Comparison of ENCODE assay signal across 8 cellular contexts in genomic region chr1:26111530-26112406, GRCh38. TPM values are rescaled to one million over a fixed set of nuclear protein-coding genes. Genes with fewer than 3 reads are reported as not detected.
A peak's percentile ranks its signal among the peaks of the same experiment; 100 is the strongest.
DNase-seq lines count a peak whose midpoint lies in the region; TF ChIP-seq lines count a peak whose summit lies in the region.

PDIK1L (plus strand) TSS chr1:26111824; CDS start chr1:26114309, 2,485 bp downstream.

- TF ChIP-seq RAD21 in neural cell (conservative IDR thresholded peaks at IDR 0.05): no peak

- H3K4me1 Mint-ChIP-seq in stimulated activated naive CD8-positive, alpha-beta T cell treated with anti-CD3 and anti-CD28 coated beads, Interleukin-15, Interleukin-2, amounts not matched to agents 100 ng/mL and 50 ng/mL, for 24 hours (ENCODE audit: low read depth): peaks cover 29% of the 10 kb centered on the region

- TF ChIP-seq CTCF in MM.1S (IDR thresholded peaks at IDR 0.05; ENCODE audit: low read length) (no peak), fibroblast of the aortic adventitia (IDR thresholded peaks at IDR 0.05; ENCODE audit: insufficient read depth, low read length) (no peak), neural cell (IDR thresholded peaks at IDR 0.05; ENCODE audit: poor library complexity, severe bottlenecking) (no peak)

- in situ Hi-C loops in HAP-1 (cut with MboI; ENCODE audit: low sequenced_read_pairs): no loop called here

- peak within 1 kb of the TSS; percentile 89 for H3K4me3 ChIP-seq in HAP-1
- peak within 1 kb of the TSS; percentile 100 for H3K4me3 ChIP-seq in MM.1S (ENCODE audit: low read length)
- H3K4me3 ChIP-seq in fibroblast of the aortic adventitia (ENCODE audit: low read depth, low read length): peak within 1 kb of the TSS; percentile 95
- H3K4me3 ChIP-seq in neural cell (ENCODE audit: low read length): peak within 1 kb of the TSS; percentile 99

- H3K9me2 ChIP-seq in MM.1S (replicated peaks; ENCODE audit: insufficient read depth, low read length) (no peaks in the 10 kb centered on the region), neural cell (ENCODE audit: insufficient read depth, low read length) (no peaks in the 10 kb centered on the region)

- H3K79me2 ChIP-seq in MM.1S (ENCODE audit: low read length): peaks cover 39% of the 10 kb centered on the region
- H3K79me2 ChIP-seq in neural cell (replicated peaks; ENCODE audit: insufficient read depth, low read length): peaks cover 11% of the 10 kb centered on the region

- peak within 1 kb of the TSS; percentile 97 for H2AFZ ChIP-seq in MM.1S (ENCODE audit: low read length)
- peak within 1 kb of the TSS; percentile 75 for H2AFZ ChIP-seq in neural cell (ENCODE audit: low read depth, low read length)

- TF ChIP-seq EP300 in neural cell (conservative IDR thresholded peaks at IDR 0.05; ENCODE audit: poor library complexity, severe bottlenecking): peak; percentile 38

- peak within 1 kb of the TSS; percentile 97 for H3K4me3 Mint-ChIP-seq in stimulated activated naive CD8-positive, alpha-beta T cell treated with anti-CD3 and anti-CD28 coated beads, Interleukin-15, Interleukin-2, amounts not matched to agents 100 ng/mL and 50 ng/mL, for 24 hours

- H3K27me3 ChIP-seq in HAP-1 (ENCODE audit: low read depth) (no peaks in the 10 kb centered on the region), MM.1S (replicated peaks; ENCODE audit: insufficient read depth, low read length) (no peaks in the 10 kb centered on the region), neural cell (ENCODE audit: insufficient read depth, low read depth, low read length) (no peaks in the 10 kb centered on the region)

- H3K4me1 ChIP-seq in HAP-1 (peaks cover 13% of the 10 kb centered on the region), MM.1S (ENCODE audit: low read length) (peaks cover 25% of the 10 kb centered on the region)

- H3K9ac ChIP-seq in MM.1S (ENCODE audit: low read length): peak within 1 kb of the TSS; percentile 97
- peak within 1 kb of the TSS; percentile 96 for H3K9ac ChIP-seq in neural cell (ENCODE audit: low read length)

- peak within 1 kb of the TSS; percentile 94 for H3K4me2 ChIP-seq in MM.1S (ENCODE audit: low read depth, low read length)
- peak within 1 kb of the TSS; percentile 91 for H3K4me2 ChIP-seq in neural cell (ENCODE audit: low read length)

- H3F3A ChIP-seq in MM.1S (ENCODE audit: insufficient read depth, low read length) (peaks cover 25% of the 10 kb centered on the region), neural cell (ENCODE audit: insufficient read depth, low read length, poor library complexity, severe bottlenecking) (peaks cover 4% of the 10 kb centered on the region)

- peaks cover 12% of the 10 kb centered on the region for H3K36me3 Mint-ChIP-seq in stimulated activated naive CD8-positive, alpha-beta T cell treated with anti-CD3 and anti-CD28 coated beads, Interleukin-15, Interleukin-2, amounts not matched to agents 100 ng/mL and 50 ng/mL, for 24 hours (ENCODE audit: low read depth)

- peak within 1 kb of the TSS; percentile 93 for H3K27ac ChIP-seq in MM.1S (ENCODE audit: low read length)
- H3K27ac ChIP-seq in neural cell (ENCODE audit: low read length): peak within 1 kb of the TSS; percentile 96

- H3K27ac Mint-ChIP-seq in stimulated activated naive CD8-positive, alpha-beta T cell treated with anti-CD3 and anti-CD28 coated beads, Interleukin-15, Interleukin-2, amounts not matched to agents 100 ng/mL and 50 ng/mL, for 24 hours: peak within 1 kb of the TSS; percentile 93

- H3K36me3 ChIP-seq in HAP-1 (replicated peaks): peaks cover 17% of the 10 kb centered on the region
- peaks cover 5% of the 10 kb centered on the region; the same call in 1 of the 2 replicates for H3K36me3 ChIP-seq in MM.1S (replicated peaks; ENCODE audit: insufficient read depth, low read length)
- H3K36me3 ChIP-seq in neural cell (ENCODE audit: insufficient read depth, low read length): no peaks in the 10 kb centered on the region

- H3K9me3 ChIP-seq in HAP-1 (no peaks in the 10 kb centered on the region), MM.1S (replicated peaks; ENCODE audit: insufficient read depth, low read length) (no peaks in the 10 kb centered on the region), neural cell (ENCODE audit: low read length) (no peaks in the 10 kb centered on the region)

- DNase-seq in ELF-1 (ENCODE audit: low read depth, low spot score) (peak; percentile 96), HAP-1 (ENCODE audit: low spot score in 2 of 2) (peak; percentile 85 to 94), MM.1S (peak; percentile 96), SHP77 treated with DMSO at 0.1 percent for 48 hours (lab: John Stamatoyannopoulos, UW) (peak; percentile 69), fibroblast of the aortic adventitia (ENCODE audit: low read depth) (peak; percentile 95)
- peak; percentile 95 for DNase-seq in activated effector memory CD4-positive, alpha-beta T cell treated with Interleukin-2 at 50 U/mL for 16 hours

- no peaks in the 10 kb centered on the region for H3K9me3 Mint-ChIP-seq in stimulated activated naive CD8-positive, alpha-beta T cell treated with anti-CD3 and anti-CD28 coated beads, Interleukin-15, Interleukin-2, amounts not matched to agents 100 ng/mL and 50 ng/mL, for 24 hours

- no peaks in the 10 kb centered on the region for H4K20me1 ChIP-seq in MM.1S (ENCODE audit: insufficient read depth, low read length)
- no peaks in the 10 kb centered on the region for H4K20me1 ChIP-seq in neural cell (ENCODE audit: insufficient read depth)

- H3K27me3 Mint-ChIP-seq in stimulated activated naive CD8-positive, alpha-beta T cell treated with anti-CD3 and anti-CD28 coated beads, Interleukin-15, Interleukin-2, amounts not matched to agents 100 ng/mL and 50 ng/mL, for 24 hours: no peaks in the 10 kb centered on the region

TF ChIP-seq in neural cell, 6 proteins besides CTCF, POLR2A, EP300 and RAD21:
- TF ChIP-seq POLR2AphosphoS5 (IDR thresholded peaks at IDR 0.05) (peak; percentile 85), TAF1 (IDR thresholded peaks at IDR 0.05; ENCODE audit: low read depth) (no peak), MXI1 (conservative IDR thresholded peaks at IDR 0.05; ENCODE audit: poor library complexity, severe bottlenecking) (peak; percentile 93), EZH2 (IDR thresholded peaks at IDR 0.05; ENCODE audit: borderline replicate concordance, insufficient read depth, low read length, poor library complexity, severe bottlenecking) (no peak), REST (IDR thresholded peaks at IDR 0.05; ENCODE audit: borderline replicate concordance) (no peak), SMC3 (conservative IDR thresholded peaks at IDR 0.05; ENCODE audit: poor library complexity) (no peak)

RNA-seq across cellular contexts. Expression of gene PDIK1L, which starts in this region (rescaled TPM):
- 5.5 and 10.1 TPM in 2 replicates for total RNA-seq in fibroblast of the aortic adventitia (ENCODE audit: low replicate concordance)
- polyA plus RNA-seq in neural cell: 41.3 and 44.9 TPM in 2 replicates
- 103 and 112 TPM in 2 replicates for polyA minus RNA-seq in neural cell

Comparison
In these comparisons a context has a peak if more than half of its experiments do, and no peak if none do; other contexts are left out.
1. Peak in every context shown above with its lines: DNase-seq, H3K4me3 ChIP-seq and H3K27ac ChIP-seq.